In genomic region chr10:125707852-125708468, GRCh38 we compare ENCODE assay signal across 1 cellular context.
A peak's percentile ranks its signal among the peaks of the same experiment; 100 is the strongest.
TF ChIP-seq lines count a peak whose summit lies in the region.

No MANE protein-coding gene starts in this region.

TF ChIP-seq in HCT116, 20 proteins besides CTCF, POLR2A, EP300 and RAD21 (continued from another document):
- TF ChIP-seq CBX3 (IDR thresholded peaks at IDR 0.05; ENCODE audit: low read depth) (peak; percentile 10; the same call in 1 of the 2 replicates), ATF3 (IDR thresholded peaks at IDR 0.05) (no peak), ZNF274 (IDR thresholded peaks at IDR 0.05; ENCODE audit: low read depth, low read length) (no peak), FOSL1 (IDR thresholded peaks at IDR 0.05; ENCODE audit: low read depth) (peak; percentile 74), SIN3A (IDR thresholded peaks at IDR 0.05; ENCODE audit: low read depth) (no peak), SP1 (IDR thresholded peaks at IDR 0.05; ENCODE audit: low read depth) (peak; percentile 60), EZH2 (IDR thresholded peaks at IDR 0.05) (no peak), TCF7L2 (IDR thresholded peaks at IDR 0.05; ENCODE audit: borderline replicate concordance, extremely low read depth, insufficient read depth, insufficient read length) (peak; percentile 71), ZBTB33 (IDR thresholded peaks at IDR 0.05; ENCODE audit: extremely low read depth, insufficient replicate concordance, low read length) (no peak)
